Comparison of ENCODE assay signal across 16 cellular contexts in the genomic region with DNA sequence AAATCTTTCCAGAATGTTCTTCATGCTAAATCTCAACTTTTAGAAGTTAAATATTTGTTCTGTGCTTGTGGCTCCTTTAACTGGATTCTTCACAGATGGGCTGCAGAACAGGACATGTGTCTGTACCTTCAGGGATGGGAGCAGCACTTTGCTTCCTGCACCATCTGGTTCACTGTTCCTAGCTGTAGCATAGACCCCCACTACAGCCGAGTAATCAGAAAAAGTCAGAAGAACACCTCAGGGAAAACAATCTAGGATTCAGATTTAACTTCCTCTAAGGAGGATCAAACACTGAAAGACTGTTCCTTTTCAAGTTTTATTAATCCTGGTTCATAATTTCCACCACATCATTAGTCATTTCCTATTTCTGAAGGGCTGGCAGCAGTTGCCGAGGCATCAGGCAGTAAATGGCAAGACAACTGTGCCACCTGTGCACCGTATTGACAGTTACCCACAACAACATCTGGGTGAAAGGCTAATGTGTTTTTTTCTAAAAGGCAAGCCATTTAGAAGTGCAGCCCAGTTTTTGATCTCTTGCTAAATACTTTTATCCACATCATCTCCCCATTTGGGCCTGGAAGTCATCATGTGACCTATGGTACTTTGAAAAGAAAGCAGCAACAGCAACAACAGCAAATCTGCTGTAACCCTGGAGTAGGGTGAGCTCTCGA.
DNase-seq lines count a peak whose midpoint lies in the region; TF ChIP-seq lines count a peak whose summit lies in the region.
"Had no signal": no experiment of that assay in that cellular context is flagged by ENCODE, and none has a peak within 500 bp of the region (broad histone marks: within the 10 kb centered on the region; RNA-seq: fewer than 3 reads in every experiment).

No MANE protein-coding gene starts in this region.

- H3K4me1 ChIP-seq in left ventricle myocardium inferior = peaks cover 48% of the 10 kb centered on the region
- H3K4me1 ChIP-seq: uterus had no signal

- TF ChIP-seq CTCF in left ventricle myocardium inferior (IDR thresholded peaks at IDR 0.05; ENCODE audit: borderline replicate concordance) = no peak
- no peak for TF ChIP-seq CTCF in fibroblast of mammary gland (conservative IDR thresholded peaks at IDR 0.05; ENCODE audit: control insufficient read depth, insufficient read depth, low read depth, low read length)

- H3K4me3 ChIP-seq in left ventricle myocardium inferior (no peak overlapping the region), fibroblast of mammary gland (ENCODE audit: control insufficient read depth, low read depth, low read length) (no peak overlapping the region)
- H3K4me3 ChIP-seq: SJCRH30, smooth muscle cell, uterus had no signal

- H3K27me3 ChIP-seq in left ventricle myocardium inferior (ENCODE audit: low read depth) = no peaks in the 10 kb centered on the region
- H3K27me3 ChIP-seq: SJCRH30, uterus had no signal

- H3K36me3 ChIP-seq in left ventricle myocardium inferior = no peaks in the 10 kb centered on the region
- H3K36me3 ChIP-seq: SJCRH30, uterus had no signal

- intact Hi-C loops in left ventricle myocardium inferior (cut with micrococcal nuclease) (no loop called here), cardiac septum (cut with DNase I) (no loop called here)

- H3K9me3 ChIP-seq in left ventricle myocardium inferior (replicated peaks) = no peaks in the 10 kb centered on the region
- H3K9me3 ChIP-seq: SJCRH30, uterus had no signal

- no peak for DNase-seq in left ventricle myocardium inferior
- no peak for DNase-seq in cardiac septum (ENCODE audit: low spot score)
- DNase-seq in NCI-H446 (lab: John Stamatoyannopoulos, UW) = peak; percentile 20 to 68
- peak; percentile 55 for DNase-seq in fibroblast of mammary gland (ENCODE audit: low read depth)
- DNase-seq in stromal cell of bone marrow (ENCODE audit: low read depth) = peak; percentile 18
- no peak for DNase-seq in activated gamma-delta T cell treated with Interleukin-2 at 50 U/mL for 16 hours
- no peak for DNase-seq in GM03348 (ENCODE audit: low spot score)
- no peak for DNase-seq in GM19240 (ENCODE audit: insufficient read length, low spot score)
- DNase-seq: amygdala; naive thymus-derived CD4-positive, alpha-beta T cell; NCI-H1092; NCI-H526; uterus had no signal

- H3K27ac ChIP-seq in left ventricle myocardium inferior (replicated peaks) = peak overlapping the region; percentile 20
- H3K27ac ChIP-seq: SJCRH30, uterus, VCaP had no signal

Comparison
In these comparisons a context has a peak if more than half of its experiments do, and no peak if none do; other contexts are left out.
1. DNase-seq: peak in NCI-H446 (2 of 2), fibroblast of mammary gland (single experiment) and stromal cell of bone marrow (single experiment); none in left ventricle myocardium inferior (single experiment), cardiac septum (single experiment), activated gamma-delta T cell treated with Interleukin-2 at 50 U/mL for 16 hours (single experiment), GM03348 (single experiment) and GM19240 (single experiment).